14 cellular contexts compared by ENCODE assay signal in the genomic region with DNA sequence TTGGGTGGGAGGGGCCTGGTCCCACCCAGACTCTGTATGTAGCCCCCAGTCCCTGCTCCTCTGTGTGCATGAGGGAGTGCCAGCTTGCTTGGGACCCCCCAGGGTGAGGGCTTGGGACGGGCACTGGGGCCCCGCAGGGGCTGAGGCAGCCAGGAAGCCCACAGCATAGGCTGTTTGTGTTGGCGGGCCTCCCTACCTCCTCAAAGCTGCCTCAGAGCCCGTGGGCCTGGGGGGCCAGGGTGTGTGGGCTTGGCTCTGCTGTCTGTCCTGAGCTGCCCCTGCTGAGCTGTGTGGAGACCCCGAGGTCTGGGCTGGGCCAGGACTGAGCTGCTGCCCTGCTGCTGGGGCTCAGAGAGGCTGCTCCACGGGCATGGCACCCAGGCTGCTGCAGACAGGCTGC. TPM values are rescaled to one million over a fixed set of nuclear protein-coding genes. Genes with fewer than 3 reads are reported as not detected.
DNase-seq lines count a peak whose midpoint lies in the region; ATAC-seq, FAIRE-seq and TF ChIP-seq lines count a peak whose summit lies in the region.
"Had no signal": no experiment of that assay in that cellular context is flagged by ENCODE, and none has a peak within 500 bp of the region (broad histone marks: within the 10 kb centered on the region; RNA-seq: fewer than 3 reads in every experiment).

No MANE protein-coding gene starts in this region.

- CTCF ChIA-PET in HEK293 (lab: Yijun Ruan, JAX), result interaction anchor here (0.8 to 2.3 kb wide), 2 partner anchors 18 to 206 kb away, joined by 3 to 9 read pairs; no protein-coding TSS in a partner anchor

- H3K36me3 ChIP-seq in HEK293 (ENCODE audit: control insufficient read depth in 2 of 2, insufficient read depth in 1 of 2, low read length in 2 of 2) (peaks cover 0 to 4% of the 10 kb centered on the region in 2 experiments; a peak in 1 of 3 replicates), astrocyte (ENCODE audit: insufficient read depth, low read length) (no peaks in the 10 kb centered on the region), hepatocyte (replicated peaks; ENCODE audit: insufficient read depth, low read depth) (no peaks in the 10 kb centered on the region), suprapubic skin (no peaks in the 10 kb centered on the region), MM.1S (replicated peaks; ENCODE audit: insufficient read depth, low read length) (no peaks in the 10 kb centered on the region)

- no peak overlapping the region for H3K4me3 Mint-ChIP-seq in astrocyte (ENCODE audit: unreplicated experiment)
- H3K4me3 Mint-ChIP-seq: activated CD8-positive, alpha-beta T cell treated with anti-CD3 and anti-CD28 coated beads, Interleukin-2, amount 10 ng/mL, durations not matched to agents 7 days and 5 days; activated naive CD8-positive, alpha-beta T cell had no signal

- H3K27ac Mint-ChIP-seq in astrocyte (ENCODE audit: unreplicated experiment), result no peak overlapping the region
- H3K27ac Mint-ChIP-seq: activated CD8-positive, alpha-beta T cell treated with anti-CD3 and anti-CD28 coated beads, Interleukin-2, amount 10 ng/mL, durations not matched to agents 7 days and 5 days; activated naive CD8-positive, alpha-beta T cell had no signal

- no peak for FAIRE-seq in astrocyte (lab: Jason Lieb, UNC)

- no peak overlapping the region for H2AFZ ChIP-seq in astrocyte (ENCODE audit: low read depth, low read length)
- H2AFZ ChIP-seq in hepatocyte, result no peak overlapping the region
- H2AFZ ChIP-seq in MM.1S (ENCODE audit: low read length), result no peak overlapping the region

- no peak for DNase-seq in astrocyte (ENCODE audit: low read depth)
- no peak for DNase-seq in hepatocyte (ENCODE audit: low spot score)
- DNase-seq in suprapubic skin (ENCODE audit: low spot score in 2 of 2), result no peak
- no peak for DNase-seq in MM.1S
- no peak for DNase-seq in HK-2 (ENCODE audit: unreplicated experiment)
- no peak for DNase-seq in foreskin keratinocyte
- DNase-seq: activated CD8-positive, alpha-beta T cell treated with anti-CD3 and anti-CD28 coated beads, Interleukin-2, amount 10 ng/mL, durations not matched to agents 7 days and 5 days; Caco-2; effector CD8-positive, alpha-beta T cell; NCI-H2081 treated with DMSO at 0.1 percent for 48 hours had no signal

- ATAC-seq in foreskin keratinocyte (no peak), HG03432 (IDR thresholded peaks at IDR 0.05; ENCODE audit: unreplicated experiment) (no peak)
- ATAC-seq: activated CD8-positive, alpha-beta T cell treated with anti-CD3 and anti-CD28 coated beads, Interleukin-2, amount 10 ng/mL, durations not matched to agents 7 days and 5 days had no signal

- H4K20me1 ChIP-seq in astrocyte (ENCODE audit: insufficient read depth, low read length) (peaks cover 67% of the 10 kb centered on the region), hepatocyte (ENCODE audit: insufficient read depth, poor library complexity, severe bottlenecking) (peaks cover 24% of the 10 kb centered on the region), MM.1S (ENCODE audit: insufficient read depth, low read length) (peaks cover 5% of the 10 kb centered on the region; the same call in 1 of the 2 replicates)

- H3K4me3 ChIP-seq in HEK293 (ENCODE audit: low read depth, low read length) (no peak overlapping the region), astrocyte (ENCODE audit: insufficient read depth, low read depth, low read length) (peak overlapping the region; percentile 24), hepatocyte (no peak overlapping the region), suprapubic skin (peak overlapping the region; percentile 87), MM.1S (ENCODE audit: low read length) (no peak overlapping the region)

- TF ChIP-seq CTCF in HEK293 (tag by site-specific recombination; IDR thresholded peaks at IDR 0.05) (no peak), astrocyte (IDR thresholded peaks at IDR 0.05; ENCODE audit: insufficient read depth, low read depth, low read length) (no peak), hepatocyte (IDR thresholded peaks at IDR 0.05; ENCODE audit: poor library complexity) (no peak), suprapubic skin (IDR thresholded peaks at IDR 0.05) (no peak), MM.1S (IDR thresholded peaks at IDR 0.05; ENCODE audit: low read length) (no peak), foreskin keratinocyte (conservative IDR thresholded peaks at IDR 0.05) (no peak)

- H3K9ac ChIP-seq in astrocyte (ENCODE audit: low read length) (peak overlapping the region; percentile 94), MM.1S (ENCODE audit: low read length) (no peak overlapping the region)

- peaks cover 6% of the 10 kb centered on the region for H3K4me1 Mint-ChIP-seq in astrocyte (ENCODE audit: low read depth, unreplicated experiment)

- H3K4me1 ChIP-seq in HEK293 (ENCODE audit: control insufficient read depth, insufficient read depth, low read length) (0 out of 2 replicates have a peak, but pooled peaks cover 6% of the 10 kb centered on the region), astrocyte (ENCODE audit: insufficient read depth, low read length) (peaks cover 50% of the 10 kb centered on the region), hepatocyte (ENCODE audit: insufficient read depth) (peaks cover 60% of the 10 kb centered on the region), suprapubic skin (peaks cover 88% of the 10 kb centered on the region), MM.1S (ENCODE audit: low read length) (peaks cover 10% of the 10 kb centered on the region), foreskin keratinocyte (peaks cover 12% of the 10 kb centered on the region)

- no peaks in the 10 kb centered on the region for H3K27me3 ChIP-seq in astrocyte (ENCODE audit: insufficient read depth, low read length)
- H3K27me3 ChIP-seq in hepatocyte, result peaks cover 4% of the 10 kb centered on the region
- peaks cover 17% of the 10 kb centered on the region for H3K27me3 ChIP-seq in suprapubic skin
- peaks cover 59% of the 10 kb centered on the region for H3K27me3 ChIP-seq in MM.1S (replicated peaks; ENCODE audit: insufficient read depth, low read length)
- no peaks in the 10 kb centered on the region for H3K27me3 ChIP-seq in foreskin keratinocyte

- H3K4me2 ChIP-seq in astrocyte (ENCODE audit: low read length), result peak overlapping the region; percentile 88
- H3K4me2 ChIP-seq in hepatocyte, result peak overlapping the region; percentile 94
- H3K4me2 ChIP-seq in MM.1S (ENCODE audit: low read depth, low read length), result no peak overlapping the region

- H3K9me3 ChIP-seq in HEK293 (ENCODE audit: control insufficient read depth, insufficient read depth, low read depth, low read length) (no peaks in the 10 kb centered on the region), astrocyte (ENCODE audit: insufficient read depth, low read depth, low read length) (no peaks in the 10 kb centered on the region), hepatocyte (ENCODE audit: low read depth) (no peaks in the 10 kb centered on the region), suprapubic skin (no peaks in the 10 kb centered on the region), MM.1S (replicated peaks; ENCODE audit: insufficient read depth, low read length) (no peaks in the 10 kb centered on the region)
- H3K9me3 ChIP-seq: Caco-2 had no signal

- H3K27ac ChIP-seq in HEK293 (ENCODE audit: extremely low read depth, low read depth, low read length), result no peak overlapping the region
- peak overlapping the region; percentile 16 for H3K27ac ChIP-seq in astrocyte (ENCODE audit: low read depth, low read length)
- H3K27ac ChIP-seq in hepatocyte, result peak overlapping the region; percentile 72
- peak overlapping the region; percentile 97 for H3K27ac ChIP-seq in suprapubic skin
- no peak overlapping the region for H3K27ac ChIP-seq in MM.1S (ENCODE audit: low read length)
- H3K27ac ChIP-seq in foreskin keratinocyte, result no peak overlapping the region

- H3K9me2 ChIP-seq in hepatocyte (replicated peaks; ENCODE audit: insufficient read depth) (no peaks in the 10 kb centered on the region), MM.1S (replicated peaks; ENCODE audit: insufficient read depth, low read length) (no peaks in the 10 kb centered on the region)

- no peaks in the 10 kb centered on the region for H3K36me3 Mint-ChIP-seq in astrocyte (ENCODE audit: low read depth, unreplicated experiment)
- H3K36me3 Mint-ChIP-seq: activated naive CD8-positive, alpha-beta T cell had no signal

- no peaks in the 10 kb centered on the region for H3K27me3 Mint-ChIP-seq in astrocyte (ENCODE audit: low read depth, unreplicated experiment)
- H3K27me3 Mint-ChIP-seq: activated naive CD8-positive, alpha-beta T cell had no signal

- H3F3A ChIP-seq in MM.1S (ENCODE audit: insufficient read depth, low read length), result no peaks in the 10 kb centered on the region

- peaks cover 42% of the 10 kb centered on the region for H3K79me2 ChIP-seq in astrocyte (ENCODE audit: insufficient read depth, low read length)
- peaks cover 14% of the 10 kb centered on the region for H3K79me2 ChIP-seq in hepatocyte
- H3K79me2 ChIP-seq in MM.1S (ENCODE audit: low read length), result peaks cover 14% of the 10 kb centered on the region

- 63% methylated on average over 5 of the region's 6 CpGs for WGBS in hepatocyte (ENCODE audit: low lambda C conversion rate, missing lambda C conversion rate)
- WGBS in suprapubic skin, result 80% methylated on average over 1 of the region's 6 CpGs

- H3K9me3 Mint-ChIP-seq in astrocyte (ENCODE audit: unreplicated experiment), result no peaks in the 10 kb centered on the region

- TF ChIP-seq POLR2A in suprapubic skin (IDR thresholded peaks at IDR 0.05), result no peak

- POLR2A ChIA-PET in HEK293 (lab: Yijun Ruan, JAX), result interaction anchor here (0.6 to 1.9 kb wide), 3 partner anchors 10 to 27 kb away, joined by 3 to 6 read pairs (median 3); a partner anchor contains a TSS

- no peak for TF ChIP-seq EP300 in suprapubic skin (IDR thresholded peaks at IDR 0.05)

RNA-seq across cellular contexts. Expression of a gene that starts 3.2 kb away (rescaled TPM):
- total RNA-seq in astrocyte (69.5 and 75.5 TPM in 2 replicates), hepatocyte (62.5 and 82.8 TPM in 2 replicates), suprapubic skin (10 to 100 TPM; 47.1 to 78.9 (median 59.7) TPM), foreskin keratinocyte (77.6 and 85.3 TPM in 2 replicates)
- polyA plus RNA-seq in hepatocyte (148 and 177 TPM in 2 replicates), foreskin keratinocyte (119 and 135 TPM in 2 replicates)

RNA-seq across cellular contexts. Expression of a gene that starts 3.5 kb away (rescaled TPM):
- 194 and 212 TPM in 2 replicates for total RNA-seq in astrocyte
- 38.0 and 50.2 TPM in 2 replicates for total RNA-seq in hepatocyte
- 372 and 402 TPM in 2 replicates for polyA plus RNA-seq in hepatocyte
- 10 to 100 TPM; 31.1 to 76.4 (median 56.4) TPM for total RNA-seq in suprapubic skin
- 160 and 213 TPM in 2 replicates for total RNA-seq in foreskin keratinocyte
- polyA plus RNA-seq in foreskin keratinocyte, result 460 and 473 TPM in 2 replicates

RNA-seq across cellular contexts. Expression of a gene that starts 13.1 kb away (rescaled TPM):
- 414 and 421 TPM in 2 replicates for total RNA-seq in astrocyte
- 248 and 260 TPM in 2 replicates for total RNA-seq in hepatocyte
- polyA plus RNA-seq in hepatocyte, result 356 and 392 TPM in 2 replicates
- 100 to 1,000 TPM; 108 to 162 (median 150) TPM for total RNA-seq in suprapubic skin
- 390 and 399 TPM in 2 replicates for total RNA-seq in foreskin keratinocyte
- 547 and 553 TPM in 2 replicates for polyA plus RNA-seq in foreskin keratinocyte

RNA-seq across cellular contexts. Expression of a gene that starts 18.2 kb away (rescaled TPM):
- total RNA-seq in astrocyte (2.6 TPM in 2 replicates), hepatocyte (9.7 and 10.2 TPM in 2 replicates), suprapubic skin (10 to 100 TPM; 14.0 to 35.5 (median 29.6) TPM), foreskin keratinocyte (0.71 and 1.4 TPM in 2 replicates)
- polyA plus RNA-seq in hepatocyte (33.2 and 39.7 TPM in 2 replicates), foreskin keratinocyte (1.2 and 2.1 TPM in 2 replicates)
- total RNA-seq: H4 had no signal

RNA-seq across cellular contexts. Expression of a gene that starts 27.2 kb away (rescaled TPM):
- total RNA-seq in astrocyte, result 46.8 and 50.8 TPM in 2 replicates
- total RNA-seq in hepatocyte, result 12.2 and 12.9 TPM in 2 replicates
- polyA plus RNA-seq in hepatocyte, result 50.0 and 57.3 TPM in 2 replicates
- 100 to 1,000 TPM in 1 of 4 donors, 10 to 100 TPM in 3; 74.9 to 117 (median 85.9) TPM for total RNA-seq in suprapubic skin
- 11.4 and 14.4 TPM in 2 replicates for total RNA-seq in foreskin keratinocyte
- 22.2 and 22.9 TPM in 2 replicates for polyA plus RNA-seq in foreskin keratinocyte

Comparison
In these comparisons a context has a peak if more than half of its experiments do, and no peak if none do; other contexts are left out.
1. H3K27ac ChIP-seq: peak in astrocyte (single experiment), hepatocyte (single experiment) and suprapubic skin (single experiment); none in HEK293 (single experiment), MM.1S (single experiment) and foreskin keratinocyte (single experiment).
2. H3K4me3 ChIP-seq: peak in astrocyte (single experiment) and suprapubic skin (single experiment); none in HEK293 (single experiment), hepatocyte (single experiment) and MM.1S (single experiment).